18 cellular contexts compared by ENCODE assay signal in the genomic region with DNA sequence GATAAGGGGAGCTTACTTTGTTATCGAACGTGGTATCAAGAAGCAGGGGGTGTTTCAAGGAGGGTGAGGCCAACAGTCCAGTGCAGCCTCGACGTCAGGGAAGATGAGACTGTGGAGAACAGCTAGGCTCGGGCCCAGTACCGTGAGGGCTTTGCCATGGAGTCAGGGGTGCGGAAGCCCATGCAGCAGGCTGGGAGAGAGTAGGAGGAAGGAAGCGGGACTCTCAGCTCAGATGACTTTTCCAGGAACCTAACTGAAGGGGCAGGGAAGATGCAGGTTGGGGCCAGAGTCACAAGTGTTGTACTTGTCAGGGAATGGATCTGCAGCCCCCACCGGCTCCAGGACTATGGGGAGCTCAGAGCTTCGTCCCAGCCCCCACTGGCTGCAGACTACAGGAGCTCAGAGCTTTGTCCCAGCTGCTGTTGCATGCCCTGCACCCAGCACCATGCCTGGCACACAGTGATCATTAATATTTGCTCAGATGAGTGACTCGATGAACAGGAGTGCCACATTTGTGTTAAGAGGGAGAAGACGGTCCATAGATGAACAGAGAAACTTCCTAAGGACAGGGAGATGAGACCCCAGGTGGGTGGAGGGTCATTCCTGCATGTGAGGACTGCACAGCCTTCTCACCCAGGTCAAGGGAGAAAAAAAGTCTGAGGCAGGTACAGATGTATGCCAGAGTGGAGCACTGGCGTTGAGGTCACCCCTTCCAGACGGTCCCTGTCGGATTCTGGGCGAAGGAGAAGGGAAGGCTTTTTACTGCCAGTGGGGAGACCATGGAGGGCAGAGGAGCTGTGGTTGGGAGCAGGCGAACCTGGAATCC. TPM values are rescaled to one million over a fixed set of nuclear protein-coding genes. Genes with fewer than 3 reads are reported as not detected.
DNase-seq lines count a peak whose midpoint lies in the region; ATAC-seq and TF ChIP-seq lines count a peak whose summit lies in the region.
"Had no signal": no experiment of that assay in that cellular context is flagged by ENCODE, and none has a peak within 500 bp of the region (broad histone marks: within the 10 kb centered on the region; RNA-seq: fewer than 3 reads in every experiment).

No MANE protein-coding gene starts in this region.

- no peak overlapping the region for H3K23ac ChIP-seq in mesendoderm (ENCODE audit: low read length)

- no peaks in the 10 kb centered on the region for H3K27me3 Mint-ChIP-seq in stimulated activated naive B cell treated with anti-CD40 and anti-IgM and Interleukin-4, amounts not matched to agents 10 μg/mL and 1 μg/mL and 100 μg/mL, for 72 hours

- H3K27me3 ChIP-seq in mesendoderm (ENCODE audit: insufficient read depth, low read length, poor library complexity) (no peaks in the 10 kb centered on the region), psoas muscle (ENCODE audit: insufficient read depth in 3 of 3, low read length in 2 of 3) (peaks cover 0 to 3% (median 0%) of the 10 kb centered on the region in 3 donors)
- H3K27me3 ChIP-seq: SJCRH30 had no signal

- H2BK15ac ChIP-seq in mesendoderm (replicated peaks; ENCODE audit: low read depth), result no peak overlapping the region

- H3K4ac ChIP-seq in mesendoderm (ENCODE audit: low read depth, low read length), result no peak overlapping the region

- H4K5ac ChIP-seq in mesendoderm (ENCODE audit: low read length), result no peak overlapping the region

- H3K79me2 ChIP-seq in mesendoderm (ENCODE audit: control insufficient read depth, insufficient read depth, low read length), result no peaks in the 10 kb centered on the region
- H3K79me2 ChIP-seq: parathyroid adenoma had no signal

- no peak overlapping the region for H3K56ac ChIP-seq in mesendoderm (ENCODE audit: low read length)

- no peak overlapping the region for H3K4me3 ChIP-seq in mesendoderm (ENCODE audit: low read length)
- H3K4me3 ChIP-seq in psoas muscle, result no peak overlapping the region
- H3K4me3 ChIP-seq: SJCRH30 had no signal

- H3K27ac ChIP-seq in mesendoderm (ENCODE audit: low read depth, low read length), result no peak overlapping the region
- no peak overlapping the region for H3K27ac ChIP-seq in psoas muscle
- H3K27ac ChIP-seq: parathyroid adenoma had no signal

- H3K9me3 Mint-ChIP-seq in stimulated activated naive B cell treated with anti-CD40 and anti-IgM and Interleukin-4, amounts not matched to agents 10 μg/mL and 1 μg/mL and 100 μg/mL, for 72 hours, result no peaks in the 10 kb centered on the region
- H3K9me3 Mint-ChIP-seq: activated T-cell treated with anti-CD3 and anti-CD28 coated beads, Interleukin-2, amount 50 U/mL, for 72 hours; brain had no signal

- no peaks in the 10 kb centered on the region for H3K36me3 ChIP-seq in mesendoderm (ENCODE audit: control insufficient read depth, insufficient read depth, low read length)
- no peaks in the 10 kb centered on the region for H3K36me3 ChIP-seq in psoas muscle (ENCODE audit: insufficient read depth in 1 of 2, low read depth in 1 of 2)
- H3K36me3 ChIP-seq: SJCRH30 had no signal

- no peak overlapping the region for H3K4me2 ChIP-seq in mesendoderm (ENCODE audit: low read length)

- H3K79me1 ChIP-seq in mesendoderm (ENCODE audit: low read length), result no peaks in the 10 kb centered on the region

- H4K8ac ChIP-seq in mesendoderm (ENCODE audit: low read depth, low read length), result no peak overlapping the region

- intact Hi-C loops in cardiac septum (cut with DNase I) (loop anchor here (5.0 kb wide), 2 partner anchors 35 to 100 kb away; partner anchors contain the start of gene PTGR3), left cardiac atrium (cut with DNase I) (no loop called here), psoas muscle (cut with DNase I) (no loop called here)

- H3K4me1 Mint-ChIP-seq in stimulated activated naive B cell treated with anti-CD40 and anti-IgM and Interleukin-4, amounts not matched to agents 10 μg/mL and 1 μg/mL and 100 μg/mL, for 72 hours, result peaks cover 14 to 24% of the 10 kb centered on the region in 2 donors

- no peak overlapping the region for H3K18ac ChIP-seq in mesendoderm (ENCODE audit: low read length)

- no peak overlapping the region for H3K27ac Mint-ChIP-seq in stimulated activated naive B cell treated with anti-CD40 and anti-IgM and Interleukin-4, amounts not matched to agents 10 μg/mL and 1 μg/mL and 100 μg/mL, for 72 hours
- H3K27ac Mint-ChIP-seq: activated T-cell treated with anti-CD3 and anti-CD28 coated beads, Interleukin-2, amount 50 U/mL, for 72 hours had no signal

- no peak overlapping the region for H2BK5ac ChIP-seq in mesendoderm (ENCODE audit: low read length)

- no peaks in the 10 kb centered on the region for H3K36me3 Mint-ChIP-seq in stimulated activated naive B cell treated with anti-CD40 and anti-IgM and Interleukin-4, amounts not matched to agents 10 μg/mL and 1 μg/mL and 100 μg/mL, for 72 hours
- H3K36me3 Mint-ChIP-seq: brain had no signal

- H3K4me3 Mint-ChIP-seq in stimulated activated naive B cell treated with anti-CD40 and anti-IgM and Interleukin-4, amounts not matched to agents 10 μg/mL and 1 μg/mL and 100 μg/mL, for 72 hours, result no peak overlapping the region
- H3K4me3 Mint-ChIP-seq: activated T-cell treated with anti-CD3 and anti-CD28 coated beads, Interleukin-2, amount 50 U/mL, for 72 hours had no signal

- H3K9me3 ChIP-seq in psoas muscle, result no peaks in the 10 kb centered on the region
- H3K9me3 ChIP-seq: SJCRH30 had no signal

- H2BK120ac ChIP-seq in mesendoderm (ENCODE audit: low read depth, low read length), result no peak overlapping the region

- H3K4me1 ChIP-seq in mesendoderm (ENCODE audit: control insufficient read depth, low read depth, low read length), result no peaks in the 10 kb centered on the region
- H3K4me1 ChIP-seq in psoas muscle, result peaks cover 5% of the 10 kb centered on the region
- H3K4me1 ChIP-seq: parathyroid adenoma had no signal

- no peak for TF ChIP-seq CTCF in psoas muscle (IDR thresholded peaks at IDR 0.05)

- H2AK5ac ChIP-seq in mesendoderm (ENCODE audit: low read length), result no peak overlapping the region

- WGBS in mesendoderm (ENCODE audit: extremely low coverage, insufficient coverage, low lambda C conversion rate), result no CpG with 5 or more reads among the region's 17 CpGs
- WGBS in psoas muscle, 3 donors, result 81 to 85% (median 82%) methylated on average over 17 of the region's 17 CpGs

- DNase-seq in cardiac septum (ENCODE audit: low spot score), result peak; percentile 72
- no peak for DNase-seq in left cardiac atrium
- no peak for DNase-seq in stimulated activated naive B cell treated with anti-CD40 and anti-IgM and Interleukin-4, amounts not matched to agents 10 μg/mL and 1 μg/mL and 100 μg/mL, for 72 hours
- no peak for DNase-seq in mucosa of gallbladder (ENCODE audit: low spot score)
- no peak for DNase-seq in mesendoderm
- no peak for DNase-seq in psoas muscle
- DNase-seq: 8988T; activated CD4-positive, CD25-positive, alpha-beta regulatory T cell; activated T-cell treated with anti-CD3 and anti-CD28 coated beads, Interleukin-2, amount 50 U/mL, for 72 hours; DMS 273 treated with DMSO at 0.1 percent for 48 hours; NCI-H1417 treated with DMSO at 0.1 percent for 48 hours; stimulated activated CD4-positive, alpha-beta T cell treated with anti-CD3 and anti-CD28 coated beads, Interleukin-4, amount 100 ng/mL, for 4 hours; substantia nigra had no signal

- ATAC-seq in left cardiac atrium (no peak), HG02571 (IDR thresholded peaks at IDR 0.05; ENCODE audit: unreplicated experiment) (peak; percentile 11), HG03432 (IDR thresholded peaks at IDR 0.05; ENCODE audit: unreplicated experiment) (peak; percentile 24), psoas muscle (no peak)
- ATAC-seq in stimulated activated naive B cell treated with anti-CD40 and anti-IgM and Interleukin-4, amounts not matched to agents 10 μg/mL and 1 μg/mL and 100 μg/mL, for 72 hours (replicated peaks), result peak; percentile 29 to 30
- ATAC-seq: activated T-cell treated with anti-CD3 and anti-CD28 coated beads, Interleukin-2, amount 50 U/mL, for 72 hours had no signal

- H3K9ac ChIP-seq in mesendoderm (ENCODE audit: low read length), result no peak overlapping the region
- H3K9ac ChIP-seq: parathyroid adenoma had no signal

RNA-seq across cellular contexts. Expression of gene PTGR3, which starts 36.4 kb away (rescaled TPM):
- total RNA-seq in cardiac septum (33.7 TPM), left cardiac atrium (10 to 100 TPM; 33.8 to 51.1 TPM), mucosa of gallbladder (41.1 TPM), psoas muscle (10 to 100 TPM; 29.0 to 66.4 (median 52.8) TPM)
- polyA plus RNA-seq in mesendoderm (2013, experiment 1 of 2), result 1.3 TPM
- polyA plus RNA-seq in mesendoderm (2013, experiment 2 of 2), result 1.3 TPM
- 10 to 100 TPM; 20.6 to 31.7 (median 23.6) TPM for polyA plus RNA-seq in psoas muscle

RNA-seq across cellular contexts. Expression of gene TSHZ1, which starts 38.1 kb away (rescaled TPM):
- 13.3 TPM for total RNA-seq in cardiac septum
- total RNA-seq in left cardiac atrium, result 10 to 100 TPM; 14.0 to 22.6 TPM
- 32.0 TPM for total RNA-seq in mucosa of gallbladder
- 0.32 TPM for polyA plus RNA-seq in mesendoderm (2013, experiment 1 of 2)
- polyA plus RNA-seq in mesendoderm (2013, experiment 2 of 2), result 0.21 TPM
- total RNA-seq in psoas muscle, result 1 to 10 TPM; 7.8 to 9.9 (median 9.8) TPM
- polyA plus RNA-seq in psoas muscle, result 10 to 100 TPM in 1 of 3 donors, 1 to 10 TPM in 2; 2.0 to 10.5 (median 3.2) TPM

Comparison
In these comparisons a context has a peak if more than half of its experiments do, and no peak if none do; other contexts are left out.
1. ATAC-seq: peak in HG02571 (single experiment), HG03432 (single experiment) and stimulated activated naive B cell treated with anti-CD40 and anti-IgM and Interleukin-4, amounts not matched to agents 10 μg/mL and 1 μg/mL and 100 μg/mL, for 72 hours (2 of 2); none in left cardiac atrium (0 of 2) and psoas muscle (0 of 4).